In genomic region chr17:22265807-22266206, GRCh38 we compare ENCODE assay signal across 17 cellular contexts.
DNase-seq lines count a peak whose midpoint lies in the region; ATAC-seq and TF ChIP-seq lines count a peak whose summit lies in the region.
"Had no signal": no experiment of that assay in that cellular context is flagged by ENCODE, and none has a peak within 500 bp of the region (broad histone marks: within the 10 kb centered on the region; RNA-seq: fewer than 3 reads in every experiment).

No MANE protein-coding gene starts in this region.

- H3K27ac Mint-ChIP-seq in endodermal cell = no peak overlapping the region
- H3K27ac Mint-ChIP-seq: CD8-positive, alpha-beta T cell; HFFc6 had no signal

- peak overlapping the region; percentile 60 for H3K4me3 ChIP-seq in LNCaP clone FGC (ENCODE audit: low read depth, low read length)
- H3K4me3 ChIP-seq in endodermal cell (ENCODE audit: low read length) = peak overlapping the region; percentile 77
- H3K4me3 ChIP-seq in stomach = no peak overlapping the region
- H3K4me3 ChIP-seq: BLaER1 treated with 17β-estradiol and CSF1 and Interleukin-3, amounts not matched to agents 10 nM and 100 nM; Peyer's patch had no signal

- H3K36me3 ChIP-seq in endodermal cell (ENCODE audit: control insufficient read depth, insufficient read depth, low read length) (no peaks in the 10 kb centered on the region), stomach (no peaks in the 10 kb centered on the region)
- H3K36me3 ChIP-seq: BLaER1 treated with 17β-estradiol and CSF1 and Interleukin-3, amounts not matched to agents 10 nM and 100 nM; Peyer's patch had no signal

- H3K27me3 ChIP-seq in endodermal cell (ENCODE audit: control insufficient read depth, insufficient read depth, low read length, poor library complexity, severe bottlenecking) = no peaks in the 10 kb centered on the region
- H3K27me3 ChIP-seq in stomach = no peaks in the 10 kb centered on the region
- H3K27me3 ChIP-seq: BLaER1 treated with 17β-estradiol and CSF1 and Interleukin-3, amounts not matched to agents 10 nM and 100 nM; Peyer's patch had no signal

- WGBS in endodermal cell (ENCODE audit: insufficient coverage in 1 of 2, insufficient read length in 1 of 2), 2 experiments = 80 to 83% methylated on average over 13 to 17 of the region's 17 CpGs
- 71 to 82% (median 78%) methylated on average over 15 to 17 of the region's 17 CpGs for WGBS in stomach, 5 donors

- no peak for ATAC-seq in GM19324 (IDR thresholded peaks at IDR 0.05; ENCODE audit: low FRiP score, unreplicated experiment)
- no peak for ATAC-seq in GM19035 (IDR thresholded peaks at IDR 0.05; ENCODE audit: unreplicated experiment)
- ATAC-seq: CD8-positive, alpha-beta T cell had no signal

- intact Hi-C loops in stomach (cut with DNase I; ENCODE audit: low total_unique reads) = no loop called here

- H3K27ac ChIP-seq in endodermal cell (ENCODE audit: low read depth, low read length) (no peak overlapping the region), stomach (no peak overlapping the region)
- H3K27ac ChIP-seq: BLaER1 treated with 17β-estradiol and CSF1 and Interleukin-3, amounts not matched to agents 10 nM and 100 nM; Peyer's patch had no signal

- TF ChIP-seq CTCF in LNCaP clone FGC (IDR thresholded peaks at IDR 0.05; ENCODE audit: control insufficient read depth, extremely low read depth, insufficient read depth) = no peak
- no peak for TF ChIP-seq CTCF in endodermal cell (conservative IDR thresholded peaks at IDR 0.05)
- TF ChIP-seq CTCF in stomach (IDR thresholded peaks at IDR 0.05) = no peak

- H3K4me3 Mint-ChIP-seq in endodermal cell = no peak overlapping the region
- H3K4me3 Mint-ChIP-seq: CD8-positive, alpha-beta T cell; HFFc6 had no signal

- DNase-seq in DMS53 (lab: John Stamatoyannopoulos, UW) = peak; percentile 34
- no peak for DNase-seq in DMS53 treated with DMSO at 0.1 percent for 48 hours (lab: John Stamatoyannopoulos, UW; ENCODE audit: unreplicated experiment)
- no peak for DNase-seq in LNCaP clone FGC (ENCODE audit: low read depth)
- no peak for DNase-seq in endodermal cell
- DNase-seq in stomach = peak; percentile 13
- DNase-seq in activated CD4-positive, CD25-positive, alpha-beta regulatory T cell treated with anti-CD3 and anti-CD28 coated beads, Interleukin-2, amount 50 U/mL, for 72 hours = no peak
- DNase-seq: ACHN; CD8-positive, alpha-beta T cell; HFFc6; KBM-7; NCI-H1092 treated with DMSO at 0.1 percent for 48 hours; NCI-H1436 treated with DMSO at 0.1 percent for 48 hours; NCI-H226; Peyer's patch had no signal

- no peak for TF ChIP-seq EP300 in stomach (IDR thresholded peaks at IDR 0.05)

- no peaks in the 10 kb centered on the region for H3K4me1 Mint-ChIP-seq in endodermal cell

- no peaks in the 10 kb centered on the region for H3K4me1 ChIP-seq in endodermal cell (ENCODE audit: control insufficient read depth, insufficient read depth, low read length)
- no peaks in the 10 kb centered on the region for H3K4me1 ChIP-seq in stomach
- H3K4me1 ChIP-seq: BLaER1 treated with 17β-estradiol and CSF1 and Interleukin-3, amounts not matched to agents 10 nM and 100 nM; Peyer's patch had no signal

- no peak overlapping the region for H3K9ac ChIP-seq in endodermal cell (ENCODE audit: extremely low read depth, low read length, poor library complexity, severe bottlenecking)
- H3K9ac ChIP-seq: BLaER1 treated with 17β-estradiol and CSF1 and Interleukin-3, amounts not matched to agents 10 nM and 100 nM had no signal

- no peak for TF ChIP-seq POLR2A in stomach (IDR thresholded peaks at IDR 0.05)

- H3K36me3 Mint-ChIP-seq in endodermal cell (ENCODE audit: low read depth) = no peaks in the 10 kb centered on the region
- H3K36me3 Mint-ChIP-seq: CD8-positive, alpha-beta T cell had no signal

- peaks cover 2% of the 10 kb centered on the region for H3K27me3 Mint-ChIP-seq in endodermal cell (ENCODE audit: insufficient read depth)

- peaks cover 39% of the 10 kb centered on the region for H3K9me3 ChIP-seq in endodermal cell (ENCODE audit: control insufficient read depth, low read length)
- peaks cover 0 to 68% (median 33%) of the 10 kb centered on the region in 4 donors for H3K9me3 ChIP-seq in stomach

- H3K9me3 Mint-ChIP-seq in endodermal cell = peaks cover 89% of the 10 kb centered on the region

Comparison
In these comparisons a context has a peak if more than half of its experiments do, and no peak if none do; other contexts are left out.
1. DNase-seq: peak in DMS53 (single experiment) and stomach (single experiment); none in DMS53 treated with DMSO at 0.1 percent for 48 hours (single experiment), LNCaP clone FGC (single experiment), endodermal cell (single experiment) and activated CD4-positive, CD25-positive, alpha-beta regulatory T cell treated with anti-CD3 and anti-CD28 coated beads, Interleukin-2, amount 50 U/mL, for 72 hours (single experiment).
2. H3K4me3 ChIP-seq: peak in LNCaP clone FGC (single experiment) and endodermal cell (single experiment); none in stomach (0 of 4).